In the genomic region with DNA sequence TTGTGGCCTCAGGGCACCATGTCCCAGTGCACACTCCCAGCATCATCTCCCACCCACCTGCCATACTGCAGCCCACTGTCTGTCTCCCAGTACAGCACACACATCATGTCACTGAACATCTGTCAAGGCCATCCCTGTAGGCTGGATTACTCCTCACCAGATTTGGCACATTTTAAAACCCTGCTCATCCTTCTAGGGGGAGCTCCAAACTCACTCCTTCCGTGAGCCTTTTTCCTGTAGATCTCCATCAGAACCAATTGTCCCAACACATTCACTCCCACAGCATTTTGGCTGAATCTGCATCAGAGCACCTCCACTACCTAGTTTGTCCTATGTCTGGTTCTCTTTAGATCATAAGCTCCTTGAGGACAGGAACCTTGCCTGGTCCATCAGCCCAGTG, we compare ENCODE assay signal across 22 cellular contexts.
"Had no signal": no experiment of that assay in that cellular context is flagged by ENCODE, and none has a peak within 500 bp of the region (broad histone marks: within the 10 kb centered on the region; RNA-seq: fewer than 3 reads in every experiment).

No MANE protein-coding gene starts in this region.

- H3K36me3 ChIP-seq: heart left ventricle, right atrium auricular region, tibial nerve had no signal

- H3K4me3 ChIP-seq: heart left ventricle, right atrium auricular region, smooth muscle cell, tibial nerve had no signal

- H3K27ac ChIP-seq: heart left ventricle, right atrium auricular region, tibial nerve had no signal

- H3K27me3 ChIP-seq: right atrium auricular region, tibial nerve had no signal

- ATAC-seq: activated naive CD8-positive, alpha-beta T cell treated with anti-CD3 and anti-CD28 coated beads, Interleukin-2, amount 50 U/mL, for 24 hours; activated T-helper 17 cell treated with anti-CD3 and anti-CD28 coated beads, Interleukin-2, amount 50 U/mL, for 72 hours; effector memory CD8-positive, alpha-beta T cell; heart left ventricle; naive thymus-derived CD8-positive, alpha-beta T cell; T-helper 17 cell had no signal

- H3K9me3 ChIP-seq: heart left ventricle, right atrium auricular region, tibial nerve had no signal

- DNase-seq: activated CD4-positive, alpha-beta memory T cell treated with anti-CD3 and anti-CD28 coated beads for 36 hours; activated CD4-positive, alpha-beta T cell treated with anti-CD3 and anti-CD28 coated beads, Interleukin-2, amount 10 ng/mL, durations not matched to agents 24 days and 14 days; activated CD4-positive, CD25-positive, alpha-beta regulatory T cell treated with anti-CD3 and anti-CD28 coated beads, Interleukin-2, amount 50 U/mL, for 72 hours; activated CD8-positive, alpha-beta memory T cell treated with anti-CD3 and anti-CD28 coated beads, Interleukin-2, amount 50 U/mL, for 48 hours; activated gamma-delta T cell treated with Interleukin-2 at 50 U/mL for 16 hours; activated naive CD8-positive, alpha-beta T cell treated with anti-CD3 and anti-CD28 coated beads, Interleukin-2, amount 50 U/mL, for 24 hours; activated T-cell treated with anti-CD3 and anti-CD28 coated beads, Interleukin-2, amount 50 U/mL, for 24 hours; amygdala; caudate nucleus; cortex of kidney; effector memory CD8-positive, alpha-beta T cell; heart left ventricle; hypothalamus; naive thymus-derived CD8-positive, alpha-beta T cell; occipital lobe; stimulated activated naive CD4-positive, alpha-beta T cell treated with Interleukin-2 at 50 U/mL for 16 hours; T-helper 17 cell; T1000 had no signal
